In the genomic region with DNA sequence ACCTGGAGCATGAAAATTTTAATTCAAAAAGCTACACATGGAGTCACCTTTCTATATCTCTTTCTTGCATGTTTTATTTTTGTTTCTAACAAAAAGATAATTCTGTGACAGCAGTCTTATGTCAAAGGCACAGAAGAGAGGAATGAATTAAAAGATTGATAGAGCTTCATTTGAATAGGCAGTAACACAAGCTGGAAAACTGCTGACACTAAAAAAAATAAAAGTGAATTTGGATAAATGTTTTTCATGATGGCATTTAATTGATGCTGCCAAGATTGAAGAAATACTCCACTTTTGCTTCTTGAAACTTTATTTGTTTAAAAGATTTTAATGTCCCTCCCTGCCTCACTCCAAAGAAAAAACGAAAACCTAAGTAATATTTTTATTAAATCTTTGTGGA, we compare ENCODE assay signal across 22 cellular contexts.
DNase-seq lines count a peak whose midpoint lies in the region; ATAC-seq, FAIRE-seq and TF ChIP-seq lines count a peak whose summit lies in the region.
"Had no signal": no experiment of that assay in that cellular context is flagged by ENCODE, and none has a peak within 500 bp of the region (broad histone marks: within the 10 kb centered on the region; RNA-seq: fewer than 3 reads in every experiment).

No MANE protein-coding gene starts in this region.

- no peaks in the 10 kb centered on the region for H3F3A ChIP-seq in neural progenitor cell (ENCODE audit: low read depth)

- H3K27ac ChIP-seq in HepG2 (ENCODE audit: extremely low read length, insufficient read depth, low read length) = no peak overlapping the region
- no peak overlapping the region for H3K27ac ChIP-seq in right lobe of liver
- peak overlapping the region; percentile 94 for H3K27ac ChIP-seq in Karpas-422 (ENCODE audit: low read length)
- H3K27ac ChIP-seq in neural progenitor cell = no peak overlapping the region
- no peak overlapping the region for H3K27ac ChIP-seq in dorsolateral prefrontal cortex
- H3K27ac ChIP-seq: 22Rv1 had no signal

- H2AFZ ChIP-seq in HepG2 (ENCODE audit: low read length) (no peak overlapping the region), Karpas-422 (ENCODE audit: low read length) (peak overlapping the region; percentile 7; the same call in 1 of the 2 replicates), neural progenitor cell (replicated peaks) (peak overlapping the region; percentile 64)

- no peaks in the 10 kb centered on the region for H3K36me3 Mint-ChIP-seq in neural progenitor cell
- H3K36me3 Mint-ChIP-seq: CD4-positive, alpha-beta memory T cell had no signal

- ATAC-seq in HepG2 = no peak
- no peak for ATAC-seq in right lobe of liver
- ATAC-seq in left colon = no peak

- WGBS in HepG2 (ENCODE audit: low lambda C conversion rate) = 2% methylated on average over 1 of the region's 1 CpG
- WGBS in right lobe of liver (ENCODE audit: insufficient coverage, low coverage, low lambda C conversion rate, missing lambda C conversion rate) = 35% methylated on average over 1 of the region's 1 CpG

- DNase-seq in HepG2 (ENCODE audit: low spot score) (no peak), right lobe of liver (no peak), Karpas-422 (no peak), neural progenitor cell (ENCODE audit: low spot score) (no peak), dorsolateral prefrontal cortex (no peak), left colon (no peak)
- DNase-seq: ACHN; BE2C; C1 segment of cervical spinal cord; Calu3; CD4-positive, alpha-beta memory T cell; COR-L47; DMS53; DMS79 treated with DMSO at 0.1 percent for 48 hours; GOT3; HFFc6 had no signal

- no peak overlapping the region for H3K4me3 Mint-ChIP-seq in neural progenitor cell
- H3K4me3 Mint-ChIP-seq: CD4-positive, alpha-beta memory T cell; HFFc6 had no signal

- no peak overlapping the region for H3K27ac Mint-ChIP-seq in neural progenitor cell
- H3K27ac Mint-ChIP-seq: CD4-positive, alpha-beta memory T cell; HFFc6 had no signal

- no peak overlapping the region for H3K9ac ChIP-seq in HepG2 (ENCODE audit: insufficient read depth, low read depth, low read length)
- H3K9ac ChIP-seq in Karpas-422 (ENCODE audit: low read length) = peak overlapping the region; percentile 64
- H3K9ac ChIP-seq in neural progenitor cell = no peak overlapping the region

- H4K20me1 ChIP-seq in HepG2 (ENCODE audit: insufficient read depth, low read length) (no peaks in the 10 kb centered on the region), Karpas-422 (ENCODE audit: insufficient read depth, low read depth, low read length) (no peaks in the 10 kb centered on the region), neural progenitor cell (ENCODE audit: low read depth) (no peaks in the 10 kb centered on the region)

- H3K27me3 Mint-ChIP-seq in neural progenitor cell (ENCODE audit: insufficient read depth, low read depth) = no peaks in the 10 kb centered on the region
- H3K27me3 Mint-ChIP-seq: CD4-positive, alpha-beta memory T cell had no signal

- H3K9me3 ChIP-seq in HepG2 (ENCODE audit: low read length) (peaks cover 6% of the 10 kb centered on the region; the same call in 1 of the 2 replicates), right lobe of liver (no peaks in the 10 kb centered on the region), Karpas-422 (ENCODE audit: low read length) (no peaks in the 10 kb centered on the region; the same call in 1 of the 2 replicates), neural progenitor cell (ENCODE audit: low read depth) (no peaks in the 10 kb centered on the region)
- H3K9me3 ChIP-seq: BE2C, HAP-1 had no signal

- FAIRE-seq in HepG2 (lab: Jason Lieb, UNC) = no peak
- FAIRE-seq: A204.1, GM12891, GM18507, H54 had no signal

- no peaks in the 10 kb centered on the region for H3K4me1 Mint-ChIP-seq in neural progenitor cell
- H3K4me1 Mint-ChIP-seq: CD4-positive, alpha-beta memory T cell had no signal

- H3K4me1 ChIP-seq in HepG2 (ENCODE audit: insufficient read depth, low read length) (no peaks in the 10 kb centered on the region), right lobe of liver (no peaks in the 10 kb centered on the region), Karpas-422 (ENCODE audit: low read length) (peaks cover 47% of the 10 kb centered on the region), neural progenitor cell (no peaks in the 10 kb centered on the region)
- H3K4me1 ChIP-seq: BE2C, HAP-1 had no signal

- CTCF ChIA-PET in HepG2 (lab: Yijun Ruan, JAX; ENCODE audit: low intra/inter-chr PET ratio, low total read pairs) = no interaction called here

- H3K79me2 ChIP-seq in HepG2 (ENCODE audit: insufficient read depth, low read length) (no peaks in the 10 kb centered on the region), Karpas-422 (ENCODE audit: low read length) (no peaks in the 10 kb centered on the region), neural progenitor cell (ENCODE audit: low read depth) (no peaks in the 10 kb centered on the region)

- no TSS peak for BruUV-seq in HepG2 (replicated peaks; lab: Mats Ljungman, UMichigan)

- no peak for TF ChIP-seq EP300 in HepG2 (IDR thresholded peaks at IDR 0.05; ENCODE audit: low read depth in 2 of 2, low read length in 2 of 2)
- TF ChIP-seq EP300 in HepG2 (CRISPR knock-in tag; IDR thresholded peaks at IDR 0.05; ENCODE audit: borderline replicate concordance) = no peak

- H3K27me3 ChIP-seq in HepG2 (ENCODE audit: control insufficient read depth in 1 of 2, insufficient read depth in 2 of 2, low read length in 2 of 2) (no peaks in the 10 kb centered on the region), right lobe of liver (no peaks in the 10 kb centered on the region), Karpas-422 (ENCODE audit: low read length) (no peaks in the 10 kb centered on the region), neural progenitor cell (no peaks in the 10 kb centered on the region), dorsolateral prefrontal cortex (peaks cover 0 to 4% (median 0%) of the 10 kb centered on the region in 45 donors)
- H3K27me3 ChIP-seq: BE2C had no signal

- no peak for TF ChIP-seq RAD21 in HepG2 (CRISPR knock-in tag; IDR thresholded peaks at IDR 0.05)

- no peak overlapping the region for H3K4me2 ChIP-seq in HepG2 (ENCODE audit: low read depth, low read length)
- peak overlapping the region; percentile 63 for H3K4me2 ChIP-seq in Karpas-422 (ENCODE audit: low read depth, low read length, poor library complexity, severe bottlenecking)
- H3K4me2 ChIP-seq in neural progenitor cell = no peak overlapping the region

- TF ChIP-seq CTCF in HepG2 (CRISPR knock-in tag; IDR thresholded peaks at IDR 0.05) (no peak), right lobe of liver (IDR thresholded peaks at IDR 0.05) (no peak), neural progenitor cell (IDR thresholded peaks at IDR 0.05) (no peak), dorsolateral prefrontal cortex (IDR thresholded peaks at IDR 0.05 in 54 of 56, conservative IDR thresholded peaks at IDR 0.05 in 2 of 56; ENCODE audit: low read depth in 1 of 56, partially characterized antibody in 56 of 56) (no peak)

- in situ Hi-C loops in HepG2 (cut with HindIII; ENCODE audit: extremely low pct_ligation_motif_present, low pct_unique_long_range_greater_than_20kb) = no loop called here

- no peaks in the 10 kb centered on the region for H3K9me3 Mint-ChIP-seq in neural progenitor cell
- H3K9me3 Mint-ChIP-seq: HFFc6 had no signal

- intact Hi-C loops in HepG2 (cut with micrococcal nuclease; ENCODE audit: unreplicated experiment) (no loop called here), right lobe of liver (cut with DNase I) (no loop called here), dorsolateral prefrontal cortex (cut with DNase I) (no loop called here), left colon (cut with DNase I, micrococcal nuclease) (no loop called here)

- TF ChIP-seq POLR2A in HepG2 (IDR thresholded peaks at IDR 0.05; ENCODE audit: insufficient read depth in 1 of 2, low read depth in 2 of 2, low read length in 2 of 2) (no peak), right lobe of liver (IDR thresholded peaks at IDR 0.05) (no peak)

- POLR2A ChIA-PET in HepG2 (lab: Yijun Ruan, JAX) = no interaction called here

- H3K4me3 ChIP-seq in HepG2 (replicated peaks in 1 of 3; ENCODE audit: insufficient read depth in 1 of 3, low read depth in 2 of 3, low read length in 3 of 3) (no peak overlapping the region), right lobe of liver (no peak overlapping the region), Karpas-422 (ENCODE audit: low read length) (peak overlapping the region; percentile 45), neural progenitor cell (no peak overlapping the region), dorsolateral prefrontal cortex (no peak overlapping the region)
- H3K4me3 ChIP-seq: HAP-1 had no signal

- H3K9me2 ChIP-seq in Karpas-422 (replicated peaks; ENCODE audit: insufficient read depth, low read length) = no peaks in the 10 kb centered on the region

- H3K36me3 ChIP-seq in HepG2 (replicated peaks in 1 of 2; ENCODE audit: control insufficient read depth in 1 of 2, insufficient read depth in 2 of 2, low read length in 2 of 2) = no peaks in the 10 kb centered on the region
- H3K36me3 ChIP-seq in right lobe of liver = no peaks in the 10 kb centered on the region
- no peaks in the 10 kb centered on the region for H3K36me3 ChIP-seq in Karpas-422 (ENCODE audit: insufficient read depth, low read length)
- H3K36me3 ChIP-seq in neural progenitor cell = no peaks in the 10 kb centered on the region
- H3K36me3 ChIP-seq: BE2C, HAP-1 had no signal

TF ChIP-seq in HepG2, 621 proteins besides CTCF, POLR2A, EP300 and RAD21:
- peak; percentile 43; the same call in 1 of the 2 replicates for TF ChIP-seq MAFF (IDR thresholded peaks at IDR 0.05; ENCODE audit: low read depth, low read length)
- TF ChIP-seq, protein P1, sequence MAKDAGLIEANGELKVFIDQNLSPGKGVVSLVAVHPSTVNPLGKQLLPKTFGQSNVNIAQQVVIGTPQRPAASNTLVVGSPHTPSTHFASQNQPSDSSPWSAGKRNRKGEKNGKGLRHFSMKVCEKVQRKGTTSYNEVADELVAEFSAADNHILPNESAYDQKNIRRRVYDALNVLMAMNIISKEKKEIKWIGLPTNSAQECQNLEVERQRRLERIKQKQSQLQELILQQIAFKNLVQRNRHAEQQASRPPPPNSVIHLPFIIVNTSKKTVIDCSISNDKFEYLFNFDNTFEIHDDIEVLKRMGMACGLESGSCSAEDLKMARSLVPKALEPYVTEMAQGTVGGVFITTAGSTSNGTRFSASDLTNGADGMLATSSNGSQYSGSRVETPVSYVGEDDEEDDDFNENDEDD (CRISPR knock-in tag; IDR thresholded peaks at IDR 0.05; ENCODE audit: borderline replicate concordance) = no peak
- no peak for TF ChIP-seq TEAD3 (CRISPR knock-in tag; optimal IDR thresholded peaks at IDR 0.05; ENCODE audit: borderline replicate concordance)
- TF ChIP-seq RFX5 (IDR thresholded peaks at IDR 0.05; ENCODE audit: low read depth, low read length) = no peak
- peak; percentile 54 to 80; a peak in 3 of 4 replicates for TF ChIP-seq MAFK (conservative IDR thresholded peaks at IDR 0.05 in 1 of 2, IDR thresholded peaks at IDR 0.05 in 1 of 2; ENCODE audit: low read length in 2 of 2)
